In the genomic region with DNA sequence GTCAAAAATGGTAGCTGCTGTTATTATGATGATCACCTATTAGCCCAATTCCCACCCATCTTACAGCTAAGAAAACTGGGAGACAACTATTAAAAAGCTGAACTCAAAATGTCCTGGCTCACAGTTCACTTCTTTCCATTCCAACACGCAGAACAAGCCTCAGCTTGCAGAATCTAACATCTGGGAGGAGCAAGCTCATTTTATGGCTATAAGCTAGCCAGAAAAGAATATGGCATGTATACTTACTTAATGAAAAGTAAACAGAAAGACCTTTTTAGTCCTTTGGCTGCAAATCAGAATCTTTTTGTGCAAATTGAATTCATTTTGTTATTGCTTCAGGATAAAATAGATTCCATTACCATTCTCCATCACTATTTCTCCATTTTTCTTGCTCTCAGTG, we compare ENCODE assay signal across 22 cellular contexts. TPM values are rescaled to one million over a fixed set of nuclear protein-coding genes. Genes with fewer than 3 reads are reported as not detected.
"Had no signal": no experiment of that assay in that cellular context is flagged by ENCODE, and none has a peak within 500 bp of the region (broad histone marks: within the 10 kb centered on the region; RNA-seq: fewer than 3 reads in every experiment).

No MANE protein-coding gene starts in this region.

- H3K9me3 Mint-ChIP-seq: activated naive CD8-positive, alpha-beta T cell treated with anti-CD3 and anti-CD28 coated beads, Interleukin-2, amount 10 ng/mL, durations not matched to agents 7 days and 5 days; activated T-cell treated with anti-CD3 and anti-CD28 coated beads, Interleukin-2, amount 50 U/mL, for 4 hours; dendritic cell treated with granulocyte-macrophage colony-stimulating factor and Interleukin-4, amounts not matched to agents 40 ng/mL and 50 ng/mL, for 4 days; mesothelial cell of epicardium; stimulated activated naive B cell treated with anti-CD40 and anti-IgM and Interleukin-4, amounts not matched to agents 10 μg/mL and 1 μg/mL and 100 μg/mL, for 72 hours had no signal

- H3K36me3 ChIP-seq: left ventricle myocardium inferior, neural progenitor cell, sigmoid colon, transverse colon, uterus had no signal

- H3K27ac Mint-ChIP-seq: activated naive CD8-positive, alpha-beta T cell treated with anti-CD3 and anti-CD28 coated beads, Interleukin-2, amount 10 ng/mL, durations not matched to agents 7 days and 5 days; dendritic cell treated with granulocyte-macrophage colony-stimulating factor and Interleukin-4, amounts not matched to agents 40 ng/mL and 50 ng/mL, for 4 days; immature natural killer cell; mesothelial cell of epicardium; naive thymus-derived CD8-positive, alpha-beta T cell; neural progenitor cell; stimulated activated naive B cell treated with anti-CD40 and anti-IgM and Interleukin-4, amounts not matched to agents 10 μg/mL and 1 μg/mL and 100 μg/mL, for 72 hours had no signal

- FAIRE-seq: endometrium had no signal

- H3K4me3 ChIP-seq: left ventricle myocardium inferior, neural progenitor cell, sigmoid colon, transverse colon, uterus had no signal

- H3K36me3 Mint-ChIP-seq: activated naive CD8-positive, alpha-beta T cell treated with anti-CD3 and anti-CD28 coated beads, Interleukin-2, amount 10 ng/mL, durations not matched to agents 7 days and 5 days; mesothelial cell of epicardium; neural progenitor cell; stimulated activated naive B cell treated with anti-CD40 and anti-IgM and Interleukin-4, amounts not matched to agents 10 μg/mL and 1 μg/mL and 100 μg/mL, for 72 hours had no signal

- ATAC-seq: activated T-cell treated with anti-CD3 and anti-CD28 coated beads, Interleukin-2, amount 50 U/mL, for 4 hours; naive thymus-derived CD8-positive, alpha-beta T cell; stimulated activated naive B cell treated with anti-CD40 and anti-IgM and Interleukin-4, amounts not matched to agents 10 μg/mL and 1 μg/mL and 100 μg/mL, for 72 hours had no signal

- H3K4me1 Mint-ChIP-seq: activated naive CD8-positive, alpha-beta T cell treated with anti-CD3 and anti-CD28 coated beads, Interleukin-2, amount 10 ng/mL, durations not matched to agents 7 days and 5 days; immature natural killer cell; naive thymus-derived CD8-positive, alpha-beta T cell; neural progenitor cell; stimulated activated naive B cell treated with anti-CD40 and anti-IgM and Interleukin-4, amounts not matched to agents 10 μg/mL and 1 μg/mL and 100 μg/mL, for 72 hours had no signal

- H3K4me2 ChIP-seq: neural progenitor cell had no signal

- H3K27me3 ChIP-seq: neural progenitor cell, sigmoid colon, uterus had no signal

- H3K27me3 Mint-ChIP-seq: dendritic cell treated with granulocyte-macrophage colony-stimulating factor and Interleukin-4, amounts not matched to agents 40 ng/mL and 50 ng/mL, for 4 days had no signal

- H3K27ac ChIP-seq: left ventricle myocardium inferior, neural progenitor cell, sigmoid colon, transverse colon, uterus had no signal

- H3K4me1 ChIP-seq: left ventricle myocardium inferior, sigmoid colon, transverse colon, uterus had no signal

- H3K9me3 ChIP-seq: left ventricle myocardium inferior, sigmoid colon, transverse colon, uterus had no signal

- H2AFZ ChIP-seq: neural progenitor cell had no signal

- H3K4me3 Mint-ChIP-seq: activated naive CD8-positive, alpha-beta T cell treated with anti-CD3 and anti-CD28 coated beads, Interleukin-2, amount 10 ng/mL, durations not matched to agents 7 days and 5 days; activated T-cell treated with anti-CD3 and anti-CD28 coated beads, Interleukin-2, amount 50 U/mL, for 4 hours; dendritic cell treated with granulocyte-macrophage colony-stimulating factor and Interleukin-4, amounts not matched to agents 40 ng/mL and 50 ng/mL, for 4 days; immature natural killer cell; mesothelial cell of epicardium; naive thymus-derived CD8-positive, alpha-beta T cell; neural progenitor cell; stimulated activated naive B cell treated with anti-CD40 and anti-IgM and Interleukin-4, amounts not matched to agents 10 μg/mL and 1 μg/mL and 100 μg/mL, for 72 hours had no signal

- H3K9ac ChIP-seq: neural progenitor cell had no signal

- DNase-seq: activated CD8-positive, alpha-beta memory T cell treated with anti-CD3 and anti-CD28 coated beads, Interleukin-2, amount 50 U/mL, for 48 hours; activated naive CD4-positive, alpha-beta T cell treated with Interleukin-2 at 50 U/mL for 16 hours; activated naive CD8-positive, alpha-beta T cell treated with anti-CD3 and anti-CD28 coated beads, Interleukin-2, amount 10 ng/mL, durations not matched to agents 7 days and 5 days; activated T-cell treated with anti-CD3 and anti-CD28 coated beads, Interleukin-2, amount 50 U/mL, for 4 hours; amygdala; effector CD4-positive, alpha-beta T cell; foreskin fibroblast; immature natural killer cell; kidney glomerular epithelial cell; left ventricle myocardium inferior; naive thymus-derived CD8-positive, alpha-beta T cell; sigmoid colon; stimulated activated CD4-positive, alpha-beta T cell treated with anti-CD3 and anti-CD28 coated beads, Interleukin-2, amount 100 ng/mL, for 48 hours; stimulated activated CD8-positive, alpha-beta memory T cell treated with anti-CD3 and anti-CD28 coated beads, Interleukin-4, amount 100 ng/mL, for 48 hours; stimulated activated naive B cell treated with anti-CD40 and anti-IgM and Interleukin-4, amounts not matched to agents 10 μg/mL and 1 μg/mL and 100 μg/mL, for 72 hours; T-helper 9 cell; transverse colon; uterus had no signal

RNA-seq across cellular contexts. Expression of a gene that starts 34.8 kb away (rescaled TPM):
- total RNA-seq: left ventricle myocardium inferior had no signal
- polyA plus RNA-seq: immature natural killer cell had no signal
